In genomic region chrX:41923925-41924693, GRCh38 we compare ENCODE assay signal across 8 cellular contexts. TPM values are rescaled to one million over a fixed set of nuclear protein-coding genes. Genes with fewer than 3 reads are reported as not detected.
DNase-seq lines count a peak whose midpoint lies in the region; ATAC-seq and TF ChIP-seq lines count a peak whose summit lies in the region.

No MANE protein-coding gene starts in this region.

- H4K20me1 ChIP-seq in OCI-LY3 (ENCODE audit: insufficient read depth, low read length): peaks cover 19% of the 10 kb centered on the region

- H2AFZ ChIP-seq in OCI-LY3 (ENCODE audit: low read depth, low read length): peak overlapping the region; percentile 92

- CTCF ChIA-PET in HEK293T (lab: Yijun Ruan, JAX): interaction anchor here (0.5 kb wide), 1 partner anchor 208 kb away, joined by 3 read pairs; no protein-coding TSS in a partner anchor

- POLR2A ChIA-PET in HEK293T (lab: Yijun Ruan, JAX): interaction anchor here (0.9 kb wide), 1 partner anchor 10 kb away, joined by 5 read pairs; no protein-coding TSS in a partner anchor

- H3K4me3 ChIP-seq in BE2C (ENCODE audit: low read depth, low read length): peak overlapping the region; percentile 74
- peak overlapping the region; percentile 96 for H3K4me3 ChIP-seq in OCI-LY3 (ENCODE audit: low read length)
- peak overlapping the region; percentile 45 to 51 for H3K4me3 ChIP-seq in prostate gland

- H3K4me1 ChIP-seq in BE2C: no peaks in the 10 kb centered on the region
- peaks cover 22% of the 10 kb centered on the region for H3K4me1 ChIP-seq in OCI-LY3 (ENCODE audit: low read length)
- H3K4me1 ChIP-seq in prostate gland (replicated peaks): no peaks in the 10 kb centered on the region

- peak overlapping the region; percentile 93 for H3K4me2 ChIP-seq in OCI-LY3 (ENCODE audit: low read length)

- WGBS in prostate gland: 1% methylated on average over 19 of the region's 21 CpGs

- H3K9me3 ChIP-seq in BE2C: no peaks in the 10 kb centered on the region
- no peaks in the 10 kb centered on the region for H3K9me3 ChIP-seq in OCI-LY3 (ENCODE audit: insufficient read depth, low read length)
- no peaks in the 10 kb centered on the region for H3K9me3 ChIP-seq in prostate gland

- DNase-seq in BE2C: peak; percentile 24
- peak; percentile 26 for DNase-seq in HEK293T (ENCODE audit: extremely low spot score)
- DNase-seq in hepatic stellate cell (ENCODE audit: low spot score): peak; percentile 12
- peak; percentile 19 for DNase-seq in prostate gland (ENCODE audit: low spot score)

- no peak for TF ChIP-seq POLR2A in prostate gland (IDR thresholded peaks at IDR 0.05)

- intact Hi-C loops in prostate gland (cut with DNase I): no loop called here

- ATAC-seq in GM19035 (IDR thresholded peaks at IDR 0.05; ENCODE audit: unreplicated experiment): no peak
- no peak for ATAC-seq in GM21825 (IDR thresholded peaks at IDR 0.05; ENCODE audit: unreplicated experiment)

- H3K27me3 ChIP-seq in BE2C (no peaks in the 10 kb centered on the region), OCI-LY3 (ENCODE audit: low read depth, low read length) (no peaks in the 10 kb centered on the region), prostate gland (replicated peaks; ENCODE audit: insufficient read depth) (no peaks in the 10 kb centered on the region)

- no peak for TF ChIP-seq CTCF in BE2C (IDR thresholded peaks at IDR 0.05; ENCODE audit: low read depth, low read length)
- TF ChIP-seq CTCF in OCI-LY3 (IDR thresholded peaks at IDR 0.05; ENCODE audit: low read depth, low read length): no peak
- no peak for TF ChIP-seq CTCF in prostate gland (IDR thresholded peaks at IDR 0.05)

- H3K27ac ChIP-seq in OCI-LY3 (ENCODE audit: low read length): 0 out of 2 replicates have a peak overlapping the region, but pooled peaks have one; percentile 29
- peak overlapping the region; percentile 80 for H3K27ac ChIP-seq in angular gyrus (ENCODE audit: low read depth, low read length)
- H3K27ac ChIP-seq in prostate gland: peak overlapping the region; percentile 83 to 85

- no peaks in the 10 kb centered on the region for H3K36me3 ChIP-seq in BE2C
- no peaks in the 10 kb centered on the region for H3K36me3 ChIP-seq in OCI-LY3 (replicated peaks; ENCODE audit: low read depth, low read length)
- H3K36me3 ChIP-seq in prostate gland: no peaks in the 10 kb centered on the region

- H3K9ac ChIP-seq in OCI-LY3 (ENCODE audit: low read length): peak overlapping the region; percentile 72

- H3K79me2 ChIP-seq in OCI-LY3 (ENCODE audit: low read length): peaks cover 40% of the 10 kb centered on the region

TF ChIP-seq in HEK293T, 16 proteins besides CTCF, POLR2A, EP300 and RAD21:
- TF ChIP-seq ZNF384 (IDR thresholded peaks at IDR 0.05) (no peak), L3MBTL2 (conservative IDR thresholded peaks at IDR 0.05) (peak; percentile 87)

RNA-seq across cellular contexts. Expression of gene CASK, which starts 0.8 kb away (rescaled TPM):
- 13.5 TPM for polyA plus RNA-seq in BE2C (2012; ENCODE audit: insufficient read depth, insufficient read length, low read depth)
- total RNA-seq in prostate gland: 10 to 100 TPM; 19.7 to 20.4 TPM

Comparison
In these comparisons a context has a peak if more than half of its experiments do, and no peak if none do; other contexts are left out.
1. H3K27ac ChIP-seq: peak in every context shown above with its lines; median percentile 84 in prostate gland; 80 in angular gyrus; 29 in OCI-LY3.